11 cellular contexts compared by ENCODE assay signal in genomic region chr17:78121801-78122220, GRCh38. TPM values are rescaled to one million over a fixed set of nuclear protein-coding genes. Genes with fewer than 3 reads are reported as not detected.
DNase-seq lines count a peak whose midpoint lies in the region; ATAC-seq and TF ChIP-seq lines count a peak whose summit lies in the region.
"Had no signal": no experiment of that assay in that cellular context is flagged by ENCODE, and none has a peak within 500 bp of the region (broad histone marks: within the 10 kb centered on the region; RNA-seq: fewer than 3 reads in every experiment).

No MANE protein-coding gene starts in this region.

- TF ChIP-seq POLR2A in transverse colon (IDR thresholded peaks at IDR 0.05) = no peak

- no peak for TF ChIP-seq CTCF in left ventricle myocardium inferior (IDR thresholded peaks at IDR 0.05; ENCODE audit: borderline replicate concordance)
- TF ChIP-seq CTCF in transverse colon (IDR thresholded peaks at IDR 0.05) = no peak

- H3K4me3 ChIP-seq in left ventricle myocardium inferior (no peak overlapping the region), transverse colon (no peak overlapping the region)
- H3K4me3 ChIP-seq: MG63, ovary had no signal

- in situ Hi-C loops in transverse colon (cut with MboI; ENCODE audit: low pct_ligation_motif_present in 1 of 4, low pct_unique_long_range_greater_than_20kb in 1 of 4, low sequenced_read_pairs in 3 of 4) = no loop called here

- H3K27me3 Mint-ChIP-seq in activated CD4-positive, alpha-beta memory T cell treated with anti-CD3 and anti-CD28 coated beads for 36 hours = no peaks in the 10 kb centered on the region
- H3K27me3 Mint-ChIP-seq in effector memory CD8-positive, alpha-beta T cell = no peaks in the 10 kb centered on the region

- no peaks in the 10 kb centered on the region for H3K9me3 ChIP-seq in left ventricle myocardium inferior (replicated peaks)
- no peaks in the 10 kb centered on the region for H3K9me3 ChIP-seq in transverse colon
- H3K9me3 ChIP-seq: MG63, ovary had no signal

- POLR2A ChIA-PET in activated CD4-positive, alpha-beta memory T cell treated with anti-CD3 and anti-CD28 coated beads for 36 hours (lab: Charles Lee) = interaction anchor here (1.0 to 1.5 kb wide), 2 partner anchors 8 to 10 kb away, joined by 3 to 4 read pairs; partner anchors contain the start of gene TMC8

- H3K36me3 ChIP-seq in left ventricle myocardium inferior (peaks cover 66% of the 10 kb centered on the region), transverse colon (peaks cover 0 to 3% (median 0%) of the 10 kb centered on the region in 4 donors)
- H3K36me3 ChIP-seq: MG63, ovary had no signal

- WGBS in transverse colon (ENCODE audit: low coverage in 1 of 2), 2 donors = 70% methylated on average over 11 of the region's 11 CpGs; no CpG with 5 or more reads in 1 of the 2 donors

- H3K4me1 Mint-ChIP-seq in activated CD4-positive, alpha-beta memory T cell treated with anti-CD3 and anti-CD28 coated beads for 36 hours (ENCODE audit: low read depth) = peaks cover 52% of the 10 kb centered on the region
- H3K4me1 Mint-ChIP-seq in effector memory CD8-positive, alpha-beta T cell (ENCODE audit: low read depth in 2 of 2) = peaks cover 48 to 57% of the 10 kb centered on the region in 2 donors

- H3K9me3 Mint-ChIP-seq in activated CD4-positive, alpha-beta memory T cell treated with anti-CD3 and anti-CD28 coated beads for 36 hours = no peaks in the 10 kb centered on the region
- no peaks in the 10 kb centered on the region for H3K9me3 Mint-ChIP-seq in effector memory CD8-positive, alpha-beta T cell

- peaks cover 52% of the 10 kb centered on the region for H3K36me3 Mint-ChIP-seq in activated CD4-positive, alpha-beta memory T cell treated with anti-CD3 and anti-CD28 coated beads for 36 hours
- H3K36me3 Mint-ChIP-seq in effector memory CD8-positive, alpha-beta T cell (ENCODE audit: insufficient read depth) = peaks cover 97% of the 10 kb centered on the region

- TF ChIP-seq EP300 in transverse colon (IDR thresholded peaks at IDR 0.05; ENCODE audit: low read depth) = no peak

- intact Hi-C loops in Right ventricle myocardium inferior (cut with DNase I) = no loop called here
- intact Hi-C loops in left ventricle myocardium inferior (cut with micrococcal nuclease) = no loop called here
- intact Hi-C loops in activated CD4-positive, alpha-beta memory T cell treated with anti-CD3 and anti-CD28 coated beads for 36 hours (cut with micrococcal nuclease) = loop anchor here (1.0 kb wide), 1 partner anchor 12 kb away; no protein-coding TSS in a partner anchor
- intact Hi-C loops in transverse colon (cut with DNase I; ENCODE audit: low total_unique reads) = no loop called here

- H3K27ac ChIP-seq in left ventricle myocardium inferior (replicated peaks) (no peak overlapping the region), transverse colon (peak overlapping the region; percentile 29 to 67 (median 52))
- H3K27ac ChIP-seq: ovary had no signal

- ATAC-seq in Right ventricle myocardium inferior (no peak), GM21447 (IDR thresholded peaks at IDR 0.05; ENCODE audit: unreplicated experiment) (no peak), GM18907 (IDR thresholded peaks at IDR 0.05; ENCODE audit: unreplicated experiment) (no peak)
- ATAC-seq in effector memory CD8-positive, alpha-beta T cell (replicated peaks) = peak; percentile 0

- H3K4me1 ChIP-seq in left ventricle myocardium inferior (peaks cover 49% of the 10 kb centered on the region), transverse colon (peaks cover 4 to 35% (median 18%) of the 10 kb centered on the region in 4 donors)

- peak; percentile 31 for DNase-seq in Right ventricle myocardium inferior (ENCODE audit: missing footprints)
- DNase-seq in left ventricle myocardium inferior = no peak
- no peak for DNase-seq in activated CD4-positive, alpha-beta memory T cell treated with anti-CD3 and anti-CD28 coated beads for 36 hours
- no peak for DNase-seq in effector memory CD8-positive, alpha-beta T cell
- DNase-seq in transverse colon = no peak
- no peak for DNase-seq in RKO (ENCODE audit: low spot score)
- DNase-seq: mammary epithelial cell, MG63, ovary had no signal

- H3K4me3 Mint-ChIP-seq in activated CD4-positive, alpha-beta memory T cell treated with anti-CD3 and anti-CD28 coated beads for 36 hours = peak overlapping the region; percentile 72
- H3K4me3 Mint-ChIP-seq in effector memory CD8-positive, alpha-beta T cell = peak overlapping the region; percentile 83 to 86

- H3K27me3 ChIP-seq in left ventricle myocardium inferior (ENCODE audit: low read depth) (no peaks in the 10 kb centered on the region), transverse colon (no peaks in the 10 kb centered on the region)
- H3K27me3 ChIP-seq: MG63, ovary had no signal

- peak overlapping the region; percentile 77 for H3K27ac Mint-ChIP-seq in activated CD4-positive, alpha-beta memory T cell treated with anti-CD3 and anti-CD28 coated beads for 36 hours
- peak overlapping the region; percentile 91 to 95 for H3K27ac Mint-ChIP-seq in effector memory CD8-positive, alpha-beta T cell

- CTCF ChIA-PET in activated CD4-positive, alpha-beta memory T cell treated with anti-CD3 and anti-CD28 coated beads for 36 hours (lab: Charles Lee) = interaction anchor here (1.3 to 11.2 kb wide), 4 partner anchors 9 to 51 kb away, joined by 3 to 99 read pairs (median 11); partner anchors contain the start of gene TMC8

RNA-seq across cellular contexts. Expression of gene TMC6, which starts 6.7 kb away (rescaled TPM):
- total RNA-seq in Right ventricle myocardium inferior (77.0 TPM), left ventricle myocardium inferior (39.5 TPM), transverse colon (100 to 1,000 TPM in 1 of 4 donors, 10 to 100 TPM in 3; 39.7 to 181 (median 68.0) TPM)
- 100 to 1,000 TPM; 157 to 162 TPM for total RNA-seq in activated CD4-positive, alpha-beta memory T cell treated with anti-CD3 and anti-CD28 coated beads for 36 hours

RNA-seq across cellular contexts. Expression of gene TMC8, which starts 8.8 kb away (rescaled TPM):
- total RNA-seq in Right ventricle myocardium inferior (4.3 TPM), left ventricle myocardium inferior (1.3 TPM), transverse colon (10 to 100 TPM in 2 of 4 donors, 1 to 10 TPM in 2; 1.2 to 40.8 (median 9.8) TPM)
- total RNA-seq in activated CD4-positive, alpha-beta memory T cell treated with anti-CD3 and anti-CD28 coated beads for 36 hours = 100 to 1,000 TPM; 134 to 140 TPM

RNA-seq across cellular contexts. Expression of gene C17orf99, which starts 24.4 kb away (rescaled TPM):
- not detected for total RNA-seq in Right ventricle myocardium inferior
- total RNA-seq in left ventricle myocardium inferior = not detected
- total RNA-seq in activated CD4-positive, alpha-beta memory T cell treated with anti-CD3 and anti-CD28 coated beads for 36 hours = not detected
- total RNA-seq in transverse colon = not detected

RNA-seq across cellular contexts. Expression of gene SYNGR2, which starts 46.6 kb away (rescaled TPM):
- total RNA-seq in Right ventricle myocardium inferior (120 TPM), left ventricle myocardium inferior (86.9 TPM), transverse colon (100 to 1,000 TPM; 102 to 121 (median 106) TPM)
- 10 to 100 TPM; 79.2 to 87.7 TPM for total RNA-seq in activated CD4-positive, alpha-beta memory T cell treated with anti-CD3 and anti-CD28 coated beads for 36 hours
